In genomic region chr1:26025060-26025459, GRCh38 we compare ENCODE assay signal across 17 cellular contexts. TPM values are rescaled to one million over a fixed set of nuclear protein-coding genes. Genes with fewer than 3 reads are reported as not detected.
DNase-seq lines count a peak whose midpoint lies in the region; ATAC-seq and TF ChIP-seq lines count a peak whose summit lies in the region.
"Had no signal": no experiment of that assay in that cellular context is flagged by ENCODE, and none has a peak within 500 bp of the region (broad histone marks: within the 10 kb centered on the region; RNA-seq: fewer than 3 reads in every experiment).

No MANE protein-coding gene starts in this region.

- no peaks in the 10 kb centered on the region for H3K9me3 ChIP-seq in psoas muscle
- H3K9me3 ChIP-seq: BE2C had no signal

- WGBS in psoas muscle, 3 donors, result 58 to 72% (median 61%) methylated on average over 5 of the region's 5 CpGs

- no peaks in the 10 kb centered on the region; the same call in 1 of the 2 replicates for H3K27me3 Mint-ChIP-seq in HFFc6 (ENCODE audit: insufficient read depth)
- H3K27me3 Mint-ChIP-seq: CD4-positive, alpha-beta memory T cell had no signal

- ATAC-seq in psoas muscle (no peak), SK-N-SH treated with all-trans-retinoic acid at 6 μM for 48 hours (no peak), omental fat pad (ENCODE audit: low FRiP score) (no peak)
- ATAC-seq: GM23338 had no signal

- CTCF ChIA-PET in AG04449 (lab: Yijun Ruan, JAX), result interaction anchor here (1.2 to 8.6 kb wide), 5 partner anchors 10 to 392 kb away, joined by 4 to 69 read pairs (median 5); no protein-coding TSS in a partner anchor

- no peaks in the 10 kb centered on the region for H3K27me3 ChIP-seq in dorsolateral prefrontal cortex
- H3K27me3 ChIP-seq in psoas muscle (ENCODE audit: insufficient read depth in 3 of 3, low read length in 2 of 3), result no peaks in the 10 kb centered on the region
- H3K27me3 ChIP-seq: BE2C had no signal

- H3K9me3 Mint-ChIP-seq in HFFc6, result no peaks in the 10 kb centered on the region
- H3K9me3 Mint-ChIP-seq: CD4-positive, alpha-beta memory T cell; GM23338 had no signal

- H3K27ac Mint-ChIP-seq in HFFc6, result no peak overlapping the region
- H3K27ac Mint-ChIP-seq: GM23338 had no signal

- POLR2A ChIA-PET in AG04449 (lab: Yijun Ruan, JAX), result no interaction called here

- H3K4me1 ChIP-seq in psoas muscle, result peaks cover 26% of the 10 kb centered on the region
- H3K4me1 ChIP-seq: BE2C had no signal

- peak overlapping the region; percentile 95; the same call in 1 of the 2 replicates for H3K4me3 Mint-ChIP-seq in HFFc6
- H3K4me3 Mint-ChIP-seq: CD4-positive, alpha-beta memory T cell; GM23338 had no signal

- no peaks in the 10 kb centered on the region for H3K36me3 Mint-ChIP-seq in HFFc6 (ENCODE audit: low read depth)
- H3K36me3 Mint-ChIP-seq: CD4-positive, alpha-beta memory T cell had no signal

- H3K4me3 ChIP-seq in AG04449 (ENCODE audit: low read depth, low read length), result peak overlapping the region; percentile 49; the same call in 1 of the 2 replicates
- peak overlapping the region in 53 of 59 donors; percentile 8 to 76 (median 62) for H3K4me3 ChIP-seq in dorsolateral prefrontal cortex
- no peak overlapping the region for H3K4me3 ChIP-seq in psoas muscle
- H3K4me3 ChIP-seq: GM23338 had no signal

- TF ChIP-seq CTCF in AG04449 (IDR thresholded peaks at IDR 0.05; ENCODE audit: insufficient read depth, low read length, missing control alignments), result no peak
- TF ChIP-seq CTCF in HFFc6 (IDR thresholded peaks at IDR 0.05), result no peak
- TF ChIP-seq CTCF in dorsolateral prefrontal cortex (IDR thresholded peaks at IDR 0.05 in 54 of 56, conservative IDR thresholded peaks at IDR 0.05 in 2 of 56; ENCODE audit: low read depth in 1 of 56, partially characterized antibody in 56 of 56), result no peak
- TF ChIP-seq CTCF in psoas muscle (IDR thresholded peaks at IDR 0.05), result no peak
- no peak for TF ChIP-seq CTCF in omental fat pad (IDR thresholded peaks at IDR 0.05)

- no peak for DNase-seq in AG04449 (ENCODE audit: low read depth, low spot score)
- DNase-seq in HFFc6, result no peak
- DNase-seq in dorsolateral prefrontal cortex, result no peak
- no peak for DNase-seq in psoas muscle
- no peak for DNase-seq in omental fat pad (ENCODE audit: low spot score)
- DNase-seq in amniotic stem cell (lab: John Stamatoyannopoulos, UW), result no peak
- DNase-seq in NCI-H1694 (lab: John Stamatoyannopoulos, UW), result no peak
- DNase-seq: BE2C; CD4-positive, alpha-beta memory T cell; DMS79 treated with DMSO at 0.1 percent for 48 hours; EL; H7 had no signal

- intact Hi-C loops in dorsolateral prefrontal cortex (cut with DNase I), result no loop called here
- intact Hi-C loops in psoas muscle (cut with DNase I), result no loop called here

- H3K4me1 Mint-ChIP-seq in HFFc6 (ENCODE audit: low read depth), result peaks cover 61% of the 10 kb centered on the region

- H3K27ac ChIP-seq in dorsolateral prefrontal cortex (peak overlapping the region in 35 of 59 donors; percentile 0 to 92 (median 48)), psoas muscle (peak overlapping the region; percentile 36)
- H3K27ac ChIP-seq: C4-2B had no signal

- no peaks in the 10 kb centered on the region for H3K36me3 ChIP-seq in psoas muscle (ENCODE audit: insufficient read depth in 1 of 2, low read depth in 1 of 2)
- H3K36me3 ChIP-seq: BE2C had no signal

TF ChIP-seq in SK-N-SH treated with all-trans-retinoic acid at 6 μM for 48 hours, 23 proteins besides CTCF, POLR2A, EP300 and RAD21 (continues in another document):
- TF ChIP-seq ZC3H10 (CRISPR knock-in tag; IDR thresholded peaks at IDR 0.05), result no peak
- TF ChIP-seq ESRRG (CRISPR knock-in tag; IDR thresholded peaks at IDR 0.05), result no peak
- no peak for TF ChIP-seq ISL1 (CRISPR knock-in tag; IDR thresholded peaks at IDR 0.05)
- no peak for TF ChIP-seq SNAI2 (CRISPR knock-in tag; IDR thresholded peaks at IDR 0.05)
- no peak for TF ChIP-seq PATZ1 (CRISPR knock-in tag; IDR thresholded peaks at IDR 0.05; ENCODE audit: borderline replicate concordance)
- no peak for TF ChIP-seq ZFP30 (CRISPR knock-in tag; IDR thresholded peaks at IDR 0.05)
- TF ChIP-seq POU6F1 (CRISPR knock-in tag; IDR thresholded peaks at IDR 0.05; ENCODE audit: borderline replicate concordance, low read depth), result no peak
- no peak for TF ChIP-seq ARNTL (CRISPR knock-in tag; IDR thresholded peaks at IDR 0.05; ENCODE audit: borderline replicate concordance, low read depth)
- TF ChIP-seq ZFP3 (CRISPR knock-in tag; IDR thresholded peaks at IDR 0.05), result no peak
- no peak for TF ChIP-seq CSDC2 (CRISPR knock-in tag; IDR thresholded peaks at IDR 0.05)
- no peak for TF ChIP-seq GLIS3 (CRISPR knock-in tag; IDR thresholded peaks at IDR 0.05)
- no peak for TF ChIP-seq OSR1 (CRISPR knock-in tag; IDR thresholded peaks at IDR 0.05)
- no peak for TF ChIP-seq BACH2 (CRISPR knock-in tag; IDR thresholded peaks at IDR 0.05; ENCODE audit: borderline replicate concordance)

RNA-seq across cellular contexts. Expression of gene EXTL1, which starts 3.5 kb away (rescaled TPM):
- total RNA-seq in HFFc6 (2021; fragmentation: NEBNext Ultra II Directional; extraction: Animal tissue kit (Norgen Biotek cat#: 25700)), result 10 to 100 TPM in 3 of 6 experiments, 1 to 10 TPM in 3; 8.1 to 22.9 (median 9.4) TPM
- total RNA-seq in dorsolateral prefrontal cortex (10 to 100 TPM; 17.0 to 82.6 (median 46.4) TPM), psoas muscle (1 to 10 TPM in 3 of 4 donors, under 1 TPM in 1; 0.39 to 4.6 (median 2.1) TPM), omental fat pad (under 1 TPM in 1 of 4 donors, not detected in 3; 0.65 TPM)
- polyA plus RNA-seq in psoas muscle, result 1 to 10 TPM in 1 of 3 donors, under 1 TPM in 2; 0.61 to 1.1 (median 0.90) TPM
- total RNA-seq: HT-29 had no signal
- polyA plus RNA-seq: CD4-positive, alpha-beta memory T cell had no signal

RNA-seq across cellular contexts. Expression of gene SLC30A2, which starts 20.9 kb away (rescaled TPM):
- not detected for total RNA-seq in HFFc6 (2021; fragmentation: NEBNext Ultra II Directional; extraction: Animal tissue kit (Norgen Biotek cat#: 25700))
- total RNA-seq in dorsolateral prefrontal cortex, result 1 to 10 TPM in 1 of 120 experiments, under 1 TPM in 8, not detected in 111; 0.15 to 1.7 (median 0.24) TPM
- 1 to 10 TPM in 3 of 4 donors, under 1 TPM in 1; 0.32 to 7.8 (median 4.2) TPM for total RNA-seq in psoas muscle
- polyA plus RNA-seq in psoas muscle, result 1 to 10 TPM in 1 of 3 donors, under 1 TPM in 2; 0.21 to 1.2 (median 0.70) TPM
- 1 to 10 TPM in 1 of 4 donors, under 1 TPM in 1, not detected in 2; 0.36 to 1.7 TPM for total RNA-seq in omental fat pad
- total RNA-seq: CD4-positive, alpha-beta memory T cell had no signal
- polyA plus RNA-seq: AG04450; CD4-positive, alpha-beta memory T cell; GM23338 had no signal

RNA-seq across cellular contexts. Expression of gene PAFAH2, which starts 27.2 kb away (rescaled TPM):
- total RNA-seq in HFFc6 (2021; fragmentation: NEBNext Ultra II Directional; extraction: Animal tissue kit (Norgen Biotek cat#: 25700)), result 10 to 100 TPM in 3 of 6 experiments, 1 to 10 TPM in 3; 9.4 to 14.0 (median 10.0) TPM
- 10 to 100 TPM in 38 of 120 experiments, 1 to 10 TPM in 82; 3.7 to 19.3 (median 8.5) TPM for total RNA-seq in dorsolateral prefrontal cortex
- total RNA-seq in psoas muscle, result 10 to 100 TPM in 3 of 4 donors, 1 to 10 TPM in 1; 5.5 to 15.8 (median 13.3) TPM
- polyA plus RNA-seq in psoas muscle, result 10 to 100 TPM in 1 of 3 donors, 1 to 10 TPM in 2; 5.1 to 30.1 (median 8.8) TPM
- 1 to 10 TPM; 5.3 to 9.8 (median 8.2) TPM for total RNA-seq in omental fat pad

RNA-seq across cellular contexts. Expression of gene TRIM63, which starts 42.4 kb away (rescaled TPM):
- not detected for total RNA-seq in HFFc6 (2021; fragmentation: NEBNext Ultra II Directional; extraction: Animal tissue kit (Norgen Biotek cat#: 25700))
- 1 to 10 TPM in 2 of 120 experiments, under 1 TPM in 23, not detected in 95; 0.20 to 3.8 (median 0.47) TPM for total RNA-seq in dorsolateral prefrontal cortex
- 1,000 to 10,000 TPM in 1 of 4 donors, 100 to 1,000 TPM in 2, 10 to 100 TPM in 1; 74.2 to 2,937 (median 350) TPM for total RNA-seq in psoas muscle
- 1,000 to 10,000 TPM in 2 of 3 donors, 100 to 1,000 TPM in 1; 369 to 2,799 (median 1,951) TPM for polyA plus RNA-seq in psoas muscle
- under 1 TPM in 2 of 4 donors, not detected in 2; 0.60 to 0.74 TPM for total RNA-seq in omental fat pad
- total RNA-seq: CD4-positive, alpha-beta memory T cell had no signal
- polyA plus RNA-seq: AG04450; CD4-positive, alpha-beta memory T cell; GM23338 had no signal
